Comparison of ENCODE assay signal across 26 cellular contexts in genomic region chr7:156222151-156222550, GRCh38.
"Had no signal": no experiment of that assay in that cellular context is flagged by ENCODE, and none has a peak within 500 bp of the region (broad histone marks: within the 10 kb centered on the region; RNA-seq: fewer than 3 reads in every experiment).

No MANE protein-coding gene starts in this region.

- H3K9me3 ChIP-seq: neutrophil, testis, tibial artery had no signal

- H3K4me1 Mint-ChIP-seq: immature natural killer cell; mesothelial cell of epicardium; naive B cell; neural crest cell; stimulated activated memory B cell treated with anti-CD40 and anti-IgM and Interleukin-4, amounts not matched to agents 10 μg/mL and 1 μg/mL and 100 μg/mL, for 72 hours had no signal

- DNase-seq: cortex of kidney; effector CD4-positive, alpha-beta T cell; foreskin keratinocyte; heart right ventricle; hypothalamus; immature natural killer cell; mesenchymal stem cell; mucosa of descending colon; naive B cell; spleen; stimulated activated CD4-positive, alpha-beta T cell treated with anti-CD3 and anti-CD28 coated beads, Interleukin-4, amount 100 ng/mL, for 4 hours; stimulated activated naive CD8-positive, alpha-beta T cell treated with anti-CD3 and anti-CD28 coated beads, Interleukin-15, Interleukin-2, amounts not matched to agents 100 U/mL and 50 U/mL, for 24 hours; substantia nigra; testis; tibial artery had no signal

- H3K36me3 ChIP-seq: gastroesophageal sphincter, heart right ventricle, neutrophil, spleen, tibial artery, upper lobe of left lung had no signal

- H3K4me3 Mint-ChIP-seq: immature natural killer cell; mesothelial cell of epicardium; naive B cell; natural killer cell treated with Interleukin-12 subunit alpha and Interleukin-12 subunit beta and Interleukin-15 and Interleukin-18, amount 100 ng/mL, for 72 hours; neural crest cell; stimulated activated memory B cell treated with anti-CD40 and anti-IgM and Interleukin-4, amounts not matched to agents 10 μg/mL and 1 μg/mL and 100 μg/mL, for 72 hours had no signal

- H3K27me3 ChIP-seq: foreskin keratinocyte, neutrophil, spleen, testis, tibial artery, upper lobe of left lung had no signal

- H3K79me2 ChIP-seq: parathyroid adenoma had no signal

- H3K36me3 Mint-ChIP-seq: immature natural killer cell; mesothelial cell of epicardium; naive B cell; natural killer cell treated with Interleukin-12 subunit alpha and Interleukin-12 subunit beta and Interleukin-15 and Interleukin-18, amount 100 ng/mL, for 72 hours; stimulated activated memory B cell treated with anti-CD40 and anti-IgM and Interleukin-4, amounts not matched to agents 10 μg/mL and 1 μg/mL and 100 μg/mL, for 72 hours had no signal

- H3K9ac ChIP-seq: parathyroid adenoma had no signal

- H3K4me3 ChIP-seq: gastroesophageal sphincter, heart right ventricle, mucosa of descending colon, skin epidermis, spleen, testis, tibial artery, upper lobe of left lung had no signal

- H2AFZ ChIP-seq: parathyroid adenoma had no signal

- H3K27ac ChIP-seq: epithelial cell of prostate, foreskin keratinocyte, gastroesophageal sphincter, heart right ventricle, neutrophil, parathyroid adenoma, skin epidermis, spleen, testis, tibial artery, upper lobe of left lung had no signal

- H3K27me3 Mint-ChIP-seq: stimulated activated memory B cell treated with anti-CD40 and anti-IgM and Interleukin-4, amounts not matched to agents 10 μg/mL and 1 μg/mL and 100 μg/mL, for 72 hours had no signal

- H3K9me3 Mint-ChIP-seq: natural killer cell treated with Interleukin-12 subunit alpha and Interleukin-12 subunit beta and Interleukin-15 and Interleukin-18, amount 100 ng/mL, for 72 hours; neural crest cell had no signal

- H3K27ac Mint-ChIP-seq: immature natural killer cell; mesothelial cell of epicardium; naive B cell; natural killer cell treated with Interleukin-12 subunit alpha and Interleukin-12 subunit beta and Interleukin-15 and Interleukin-18, amount 100 ng/mL, for 72 hours; progenitor cell of endocrine pancreas; stimulated activated memory B cell treated with anti-CD40 and anti-IgM and Interleukin-4, amounts not matched to agents 10 μg/mL and 1 μg/mL and 100 μg/mL, for 72 hours had no signal

- H3K4me1 ChIP-seq: foreskin keratinocyte, gastroesophageal sphincter, heart right ventricle, parathyroid adenoma, spleen, testis, tibial artery, upper lobe of left lung had no signal
